In genomic region chr3:97958396-97958795, GRCh38 we compare ENCODE assay signal across 21 cellular contexts. TPM values are rescaled to one million over a fixed set of nuclear protein-coding genes. Genes with fewer than 3 reads are reported as not detected.
A peak's percentile ranks its signal among the peaks of the same experiment; 100 is the strongest.
DNase-seq lines count a peak whose midpoint lies in the region; ATAC-seq and TF ChIP-seq lines count a peak whose summit lies in the region.
"Had no signal": no experiment of that assay in that cellular context is flagged by ENCODE, and none has a peak within 500 bp of the region (broad histone marks: within the 10 kb centered on the region; RNA-seq: fewer than 3 reads in every experiment).

No MANE protein-coding gene starts in this region.

- TF ChIP-seq EP300 in transverse colon (IDR thresholded peaks at IDR 0.05; ENCODE audit: low read depth) = no peak

- no peak overlapping the region for H3K27ac Mint-ChIP-seq in activated CD8-positive, alpha-beta T cell treated with anti-CD3 and anti-CD28 coated beads, Interleukin-2, amount 10 ng/mL, durations not matched to agents 7 days and 5 days
- H3K27ac Mint-ChIP-seq: B cell; IgD-negative memory B cell; stimulated activated memory B cell treated with anti-CD40 and anti-IgM and Interleukin-4, amounts not matched to agents 10 μg/mL and 1 μg/mL and 100 μg/mL, for 72 hours; WTC11 had no signal

- CTCF ChIA-PET in activated CD8-positive, alpha-beta T cell treated with anti-CD3 and anti-CD28 coated beads, Interleukin-2, amount 10 ng/mL, durations not matched to agents 7 days and 5 days (lab: Charles Lee) = no interaction called here

- intact Hi-C loops in transverse colon (cut with DNase I; ENCODE audit: low total_unique reads) = no loop called here
- intact Hi-C loops in head of caudate nucleus (cut with DNase I) = no loop called here

- H3K27me3 ChIP-seq in transverse colon = no peaks in the 10 kb centered on the region
- H3K27me3 ChIP-seq: testis had no signal

- peaks cover 38% of the 10 kb centered on the region for H3K36me3 Mint-ChIP-seq in activated CD8-positive, alpha-beta T cell treated with anti-CD3 and anti-CD28 coated beads, Interleukin-2, amount 10 ng/mL, durations not matched to agents 7 days and 5 days (ENCODE audit: low read depth)
- H3K36me3 Mint-ChIP-seq: WTC11 had no signal

- POLR2A ChIA-PET in activated CD8-positive, alpha-beta T cell treated with anti-CD3 and anti-CD28 coated beads, Interleukin-2, amount 10 ng/mL, durations not matched to agents 7 days and 5 days (lab: Charles Lee) = no interaction called here

- 76 to 86% methylated on average over 2 of the region's 2 CpGs for WGBS in transverse colon (ENCODE audit: low coverage in 1 of 2), 2 donors

- H3K27ac ChIP-seq in transverse colon = peak overlapping the region; percentile 25 to 44 (median 28)
- H3K27ac ChIP-seq: 22Rv1, testis had no signal

- no peak overlapping the region for H3K4me3 Mint-ChIP-seq in activated CD8-positive, alpha-beta T cell treated with anti-CD3 and anti-CD28 coated beads, Interleukin-2, amount 10 ng/mL, durations not matched to agents 7 days and 5 days
- H3K4me3 Mint-ChIP-seq: B cell; H9; IgD-negative memory B cell; stimulated activated memory B cell treated with anti-CD40 and anti-IgM and Interleukin-4, amounts not matched to agents 10 μg/mL and 1 μg/mL and 100 μg/mL, for 72 hours; WTC11 had no signal

- ATAC-seq in activated CD8-positive, alpha-beta T cell treated with anti-CD3 and anti-CD28 coated beads, Interleukin-2, amount 10 ng/mL, durations not matched to agents 7 days and 5 days = no peak
- ATAC-seq in GM21723 (IDR thresholded peaks at IDR 0.05; ENCODE audit: unreplicated experiment) = no peak
- ATAC-seq: stimulated activated memory B cell treated with anti-CD40 and anti-IgM and Interleukin-4, amounts not matched to agents 10 μg/mL and 1 μg/mL and 100 μg/mL, for 72 hours; WTC11 had no signal

- in situ Hi-C loops in transverse colon (cut with MboI; ENCODE audit: low pct_ligation_motif_present in 1 of 4, low pct_unique_long_range_greater_than_20kb in 1 of 4, low sequenced_read_pairs in 3 of 4) = no loop called here

- TF ChIP-seq POLR2A in transverse colon (IDR thresholded peaks at IDR 0.05) = no peak

- H3K9me3 ChIP-seq in transverse colon = no peaks in the 10 kb centered on the region
- H3K9me3 ChIP-seq: testis had no signal

- H3K36me3 ChIP-seq in transverse colon = peaks cover 0 to 15% (median 0%) of the 10 kb centered on the region in 4 donors

- no peak overlapping the region for H3K4me3 ChIP-seq in transverse colon
- H3K4me3 ChIP-seq: testis had no signal

- TF ChIP-seq CTCF in transverse colon (IDR thresholded peaks at IDR 0.05) = no peak

- no peaks in the 10 kb centered on the region for H3K27me3 Mint-ChIP-seq in activated CD8-positive, alpha-beta T cell treated with anti-CD3 and anti-CD28 coated beads, Interleukin-2, amount 10 ng/mL, durations not matched to agents 7 days and 5 days (ENCODE audit: low read depth)
- H3K27me3 Mint-ChIP-seq: B cell; IgD-negative memory B cell; stimulated activated memory B cell treated with anti-CD40 and anti-IgM and Interleukin-4, amounts not matched to agents 10 μg/mL and 1 μg/mL and 100 μg/mL, for 72 hours had no signal

- DNase-seq in DMS 273 (lab: John Stamatoyannopoulos, UW; ENCODE audit: unreplicated experiment) (peak; percentile 24), DMS 273 treated with DMSO at 0.1 percent for 48 hours (lab: John Stamatoyannopoulos, UW) (no peak), amniotic epithelial cell (ENCODE audit: low read depth) (peak; percentile 83), glomerular visceral epithelial cell (ENCODE audit: extremely low spot score) (peak; percentile 31), transverse colon (no peak), head of caudate nucleus (no peak)
- no peak for DNase-seq in activated CD8-positive, alpha-beta T cell treated with anti-CD3 and anti-CD28 coated beads, Interleukin-2, amount 10 ng/mL, durations not matched to agents 7 days and 5 days
- DNase-seq: activated effector memory CD4-positive, alpha-beta T cell treated with anti-CD3 and anti-CD28 coated beads, Interleukin-2, amount 50 U/mL, for 16 hours; foreskin melanocyte; H9; MM.1S; NCI-H146; NCI-H526; small intestine; testis had no signal

- H3K9me3 Mint-ChIP-seq in activated CD8-positive, alpha-beta T cell treated with anti-CD3 and anti-CD28 coated beads, Interleukin-2, amount 10 ng/mL, durations not matched to agents 7 days and 5 days (ENCODE audit: insufficient read depth) = no peaks in the 10 kb centered on the region
- H3K9me3 Mint-ChIP-seq: H9; IgD-negative memory B cell; stimulated activated memory B cell treated with anti-CD40 and anti-IgM and Interleukin-4, amounts not matched to agents 10 μg/mL and 1 μg/mL and 100 μg/mL, for 72 hours; WTC11 had no signal

- peaks cover 15% of the 10 kb centered on the region for H3K4me1 Mint-ChIP-seq in activated CD8-positive, alpha-beta T cell treated with anti-CD3 and anti-CD28 coated beads, Interleukin-2, amount 10 ng/mL, durations not matched to agents 7 days and 5 days (ENCODE audit: low read depth)

- H3K4me1 ChIP-seq in transverse colon = peaks cover 6 to 20% (median 10%) of the 10 kb centered on the region in 4 donors
- H3K4me1 ChIP-seq: testis had no signal

RNA-seq across cellular contexts. Expression of gene RIOX2, which starts 13.8 kb away (rescaled TPM):
- 10 to 100 TPM in 2 of 4 donors, 1 to 10 TPM in 2; 7.5 to 20.5 (median 13.3) TPM for total RNA-seq in transverse colon
- total RNA-seq in activated CD8-positive, alpha-beta T cell treated with anti-CD3 and anti-CD28 coated beads, Interleukin-2, amount 10 ng/mL, durations not matched to agents 7 days and 5 days = 10 to 100 TPM; 25.0 to 27.9 TPM

Comparison
In these comparisons a context has a peak if more than half of its experiments do, and no peak if none do; other contexts are left out.
1. DNase-seq: peak in DMS 273 (single experiment), amniotic epithelial cell (single experiment) and glomerular visceral epithelial cell (single experiment); none in DMS 273 treated with DMSO at 0.1 percent for 48 hours (single experiment), transverse colon (single experiment), head of caudate nucleus (0 of 42) and activated CD8-positive, alpha-beta T cell treated with anti-CD3 and anti-CD28 coated beads, Interleukin-2, amount 10 ng/mL, durations not matched to agents 7 days and 5 days (single experiment).